In the genomic region with DNA sequence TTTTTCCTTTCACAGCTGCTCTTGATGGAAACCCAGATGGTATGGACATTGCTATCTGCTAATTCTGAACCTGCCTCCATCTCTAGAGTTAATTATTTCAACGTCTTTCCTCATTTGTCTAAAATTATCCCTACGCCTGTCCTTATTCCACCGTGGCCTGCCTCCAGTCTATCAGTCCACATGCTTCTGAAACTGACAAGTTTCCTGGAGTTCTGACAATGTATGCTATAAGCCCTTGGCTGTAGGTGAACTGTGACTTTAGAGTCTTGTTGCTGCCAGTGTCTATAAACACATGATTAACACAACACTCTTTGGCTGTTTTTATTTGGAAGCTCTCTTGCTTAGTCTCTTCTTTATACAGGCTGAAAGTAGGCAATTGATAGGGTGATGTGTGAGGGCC, we compare ENCODE assay signal across 1 cellular context.
TF ChIP-seq lines count a peak whose summit lies in the region.

No MANE protein-coding gene starts in this region.

TF ChIP-seq in H1, 55 proteins besides CTCF, POLR2A, EP300 and RAD21 (continued from another document):
- no peak for TF ChIP-seq EGR1 (IDR thresholded peaks at IDR 0.05; ENCODE audit: borderline replicate concordance, low read depth, low read length)
- TF ChIP-seq, protein P1, sequence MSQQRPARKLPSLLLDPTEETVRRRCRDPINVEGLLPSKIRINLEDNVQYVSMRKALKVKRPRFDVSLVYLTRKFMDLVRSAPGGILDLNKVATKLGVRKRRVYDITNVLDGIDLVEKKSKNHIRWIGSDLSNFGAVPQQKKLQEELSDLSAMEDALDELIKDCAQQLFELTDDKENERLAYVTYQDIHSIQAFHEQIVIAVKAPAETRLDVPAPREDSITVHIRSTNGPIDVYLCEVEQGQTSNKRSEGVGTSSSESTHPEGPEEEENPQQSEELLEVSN (IDR thresholded peaks at IDR 0.05), result no peak
- TF ChIP-seq CHD1 (IDR thresholded peaks at IDR 0.05; ENCODE audit: low read depth, low read length), result no peak
- TF ChIP-seq HDAC2 (IDR thresholded peaks at IDR 0.05; ENCODE audit: borderline replicate concordance in 1 of 2, low read depth in 2 of 2, low read length in 2 of 2), result no peak
- TF ChIP-seq ASH2L (IDR thresholded peaks at IDR 0.05; ENCODE audit: low read length), result no peak
- no peak for TF ChIP-seq CTBP2 (IDR thresholded peaks at IDR 0.05; ENCODE audit: borderline replicate concordance, insufficient read depth, insufficient read length, low read length)
- TF ChIP-seq, protein P2, sequence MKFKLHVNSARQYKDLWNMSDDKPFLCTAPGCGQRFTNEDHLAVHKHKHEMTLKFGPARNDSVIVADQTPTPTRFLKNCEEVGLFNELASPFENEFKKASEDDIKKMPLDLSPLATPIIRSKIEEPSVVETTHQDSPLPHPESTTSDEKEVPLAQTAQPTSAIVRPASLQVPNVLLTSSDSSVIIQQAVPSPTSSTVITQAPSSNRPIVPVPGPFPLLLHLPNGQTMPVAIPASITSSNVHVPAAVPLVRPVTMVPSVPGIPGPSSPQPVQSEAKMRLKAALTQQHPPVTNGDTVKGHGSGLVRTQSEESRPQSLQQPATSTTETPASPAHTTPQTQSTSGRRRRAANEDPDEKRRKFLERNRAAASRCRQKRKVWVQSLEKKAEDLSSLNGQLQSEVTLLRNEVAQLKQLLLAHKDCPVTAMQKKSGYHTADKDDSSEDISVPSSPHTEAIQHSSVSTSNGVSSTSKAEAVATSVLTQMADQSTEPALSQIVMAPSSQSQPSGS (IDR thresholded peaks at IDR 0.05; ENCODE audit: low read length), result no peak
- TF ChIP-seq, protein P3, sequence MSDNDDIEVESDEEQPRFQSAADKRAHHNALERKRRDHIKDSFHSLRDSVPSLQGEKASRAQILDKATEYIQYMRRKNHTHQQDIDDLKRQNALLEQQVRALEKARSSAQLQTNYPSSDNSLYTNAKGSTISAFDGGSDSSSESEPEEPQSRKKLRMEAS (IDR thresholded peaks at IDR 0.05), result no peak
- no peak for TF ChIP-seq SRF (IDR thresholded peaks at IDR 0.05; ENCODE audit: low read depth, low read length)
- TF ChIP-seq CREB1 (IDR thresholded peaks at IDR 0.05), result no peak
- TF ChIP-seq SIRT6 (IDR thresholded peaks at IDR 0.05; ENCODE audit: low read length), result no peak
- TF ChIP-seq EZH2 (IDR thresholded peaks at IDR 0.05; ENCODE audit: low read depth, low read length, severe bottlenecking), result no peak
- TF ChIP-seq FOSL1 (IDR thresholded peaks at IDR 0.05; ENCODE audit: insufficient read depth, low read depth, low read length), result no peak
- no peak for TF ChIP-seq GTF2F1 (IDR thresholded peaks at IDR 0.05; ENCODE audit: borderline replicate concordance, low read depth, low read length)
TF ChIP-seq in H1: peak in this region for 0.
